23 cellular contexts compared by ENCODE assay signal in genomic region chr10:19809481-19809880, GRCh38.
"Had no signal": no experiment of that assay in that cellular context is flagged by ENCODE, and none has a peak within 500 bp of the region (broad histone marks: within the 10 kb centered on the region; RNA-seq: fewer than 3 reads in every experiment).

No MANE protein-coding gene starts in this region.

- H3K27ac ChIP-seq: colonic mucosa, coronary artery, dorsolateral prefrontal cortex, epithelial cell of prostate, esophagus muscularis mucosa, esophagus squamous epithelium, foreskin keratinocyte, gastrocnemius medialis, gastroesophageal sphincter, heart left ventricle, heart right ventricle had no signal

- H3K9me3 ChIP-seq: colonic mucosa, esophagus muscularis mucosa, esophagus squamous epithelium, gastrocnemius medialis, gastroesophageal sphincter had no signal

- H3K4me1 ChIP-seq: colonic mucosa, foreskin keratinocyte, gastrocnemius medialis, gastroesophageal sphincter had no signal

- H3K36me3 ChIP-seq: colonic mucosa, esophagus muscularis mucosa, esophagus squamous epithelium, gastrocnemius medialis, gastroesophageal sphincter, heart left ventricle, heart right ventricle had no signal

- H3K4me3 ChIP-seq: colonic mucosa, coronary artery, dorsolateral prefrontal cortex, esophagus muscularis mucosa, esophagus squamous epithelium, gastrocnemius medialis, gastroesophageal sphincter, heart left ventricle, heart right ventricle had no signal

- DNase-seq: colonic mucosa; cortex of kidney; dermis blood vessel endothelial cell; dorsolateral prefrontal cortex; effector CD4-positive, alpha-beta T cell; effector CD8-positive, alpha-beta T cell; effector memory CD4-positive, alpha-beta T cell; effector memory CD8-positive, alpha-beta T cell; endodermal cell; erythroblast; esophagus squamous epithelium; foreskin fibroblast; foreskin keratinocyte; foreskin melanocyte; gastrocnemius medialis; glutamatergic neuron; head of caudate nucleus; heart left ventricle; heart right ventricle had no signal

- H3K27me3 ChIP-seq: colonic mucosa, dorsolateral prefrontal cortex, esophagus muscularis mucosa, esophagus squamous epithelium, foreskin keratinocyte, gastroesophageal sphincter had no signal
